In the genomic region with DNA sequence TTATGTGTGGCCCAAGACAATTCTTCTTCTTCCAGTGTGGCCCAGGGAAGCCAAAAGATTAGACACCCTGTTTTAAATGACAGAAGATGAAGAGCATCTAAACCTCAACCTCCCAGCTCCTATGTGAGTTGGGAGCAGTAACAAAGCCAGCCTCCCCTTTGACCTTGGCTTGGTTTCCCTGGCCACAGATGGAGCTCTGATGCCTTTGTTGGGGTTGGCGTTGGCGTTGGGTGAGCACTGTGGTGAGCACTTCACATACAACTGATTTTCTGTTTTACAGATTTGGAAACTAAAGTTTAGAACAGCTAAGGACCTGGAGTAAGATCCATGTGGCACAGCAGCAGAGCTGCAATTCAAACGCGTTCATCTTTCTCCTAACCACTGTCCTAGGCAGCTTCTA, we compare ENCODE assay signal across 17 cellular contexts. TPM values are rescaled to one million over a fixed set of nuclear protein-coding genes. Genes with fewer than 3 reads are reported as not detected.
DNase-seq lines count a peak whose midpoint lies in the region; TF ChIP-seq lines count a peak whose summit lies in the region.
"Had no signal": no experiment of that assay in that cellular context is flagged by ENCODE, and none has a peak within 500 bp of the region (broad histone marks: within the 10 kb centered on the region; RNA-seq: fewer than 3 reads in every experiment).

No MANE protein-coding gene starts in this region.

- H3K9me3 Mint-ChIP-seq in nephron: no peaks in the 10 kb centered on the region
- H3K9me3 Mint-ChIP-seq: CD14-positive monocyte had no signal

- no peak overlapping the region for H3K9ac ChIP-seq in Loucy (ENCODE audit: low read depth, low read length, poor library complexity, severe bottlenecking)

- peaks cover 43% of the 10 kb centered on the region for H3K4me1 ChIP-seq in Loucy (ENCODE audit: insufficient read depth, low read length, poor library complexity, severe bottlenecking)
- H3K4me1 ChIP-seq in thyroid gland: peaks cover 26 to 32% of the 10 kb centered on the region in 2 donors

- DNase-seq in coronary artery (ENCODE audit: low spot score) (no peak), thyroid gland (no peak), NCI-H2196 (lab: John Stamatoyannopoulos, UW; ENCODE audit: unreplicated experiment) (no peak), DMS 273 (lab: John Stamatoyannopoulos, UW; ENCODE audit: unreplicated experiment) (no peak)
- no peak for DNase-seq in activated CD4-positive, alpha-beta T cell treated with anti-CD3 and anti-CD28 coated beads, Interleukin-2, amount 50 U/mL, for 1 hour
- DNase-seq: EL, H7, KBM-7, NCI-H1417 treated with DMSO at 0.1 percent for 48 hours, NCI-H1930, NCI-H2171, NCI-H446 treated with DMSO at 0.1 percent for 48 hours, NCI-H748 treated with DMSO at 0.1 percent for 48 hours had no signal

- no peaks in the 10 kb centered on the region for H3F3A ChIP-seq in Loucy (ENCODE audit: low read depth)

- H3K27me3 ChIP-seq in Loucy (ENCODE audit: insufficient read depth, low read length, poor library complexity, severe bottlenecking) (no peaks in the 10 kb centered on the region), thyroid gland (no peaks in the 10 kb centered on the region)

- H3K36me3 ChIP-seq in Loucy (ENCODE audit: insufficient read depth, low read length) (no peaks in the 10 kb centered on the region), thyroid gland (no peaks in the 10 kb centered on the region)

- H3K27ac ChIP-seq in coronary artery: peak overlapping the region; percentile 34 to 49
- H3K27ac ChIP-seq in thyroid gland: peak overlapping the region in 2 of 3 donors; percentile 28 to 64
- H3K27ac ChIP-seq: RWPE1 had no signal

- WGBS in thyroid gland, 2 donors: 83 to 96% methylated on average over 4 of the region's 4 CpGs

- H3K27ac Mint-ChIP-seq in nephron: peak overlapping the region in 2 of 3 experiments; percentile 21 to 81
- H3K27ac Mint-ChIP-seq: CD14-positive monocyte had no signal

- H3K4me3 Mint-ChIP-seq in nephron: no peak overlapping the region
- H3K4me3 Mint-ChIP-seq: CD14-positive monocyte had no signal

- no peaks in the 10 kb centered on the region for H3K9me3 ChIP-seq in Loucy (ENCODE audit: insufficient read depth, low read depth, low read length)
- no peaks in the 10 kb centered on the region for H3K9me3 ChIP-seq in thyroid gland

- no peak for TF ChIP-seq POLR2A in thyroid gland (IDR thresholded peaks at IDR 0.05)

- no peak for TF ChIP-seq CTCF in Loucy (conservative IDR thresholded peaks at IDR 0.05; ENCODE audit: low read length)
- TF ChIP-seq CTCF in coronary artery (IDR thresholded peaks at IDR 0.05): no peak
- TF ChIP-seq CTCF in nephron (IDR thresholded peaks at IDR 0.05; ENCODE audit: unreplicated experiment in 3 of 3): no peak
- TF ChIP-seq CTCF in thyroid gland (IDR thresholded peaks at IDR 0.05): no peak

- no peak overlapping the region for H3K4me3 ChIP-seq in Loucy (ENCODE audit: low read length, poor library complexity, severe bottlenecking)
- H3K4me3 ChIP-seq in coronary artery: no peak overlapping the region
- H3K4me3 ChIP-seq in thyroid gland (replicated peaks in 1 of 3): no peak overlapping the region

- no peaks in the 10 kb centered on the region for H3K79me2 ChIP-seq in Loucy (ENCODE audit: insufficient read depth, low read length)

- peaks cover 4% of the 10 kb centered on the region for H3K36me3 Mint-ChIP-seq in nephron (ENCODE audit: low read depth)
- H3K36me3 Mint-ChIP-seq: CD14-positive monocyte had no signal

- intact Hi-C loops in thyroid gland (cut with DNase I): no loop called here

- H4K20me1 ChIP-seq in Loucy (ENCODE audit: insufficient read depth, low read length, poor library complexity, severe bottlenecking): no peaks in the 10 kb centered on the region

- no peaks in the 10 kb centered on the region for H3K27me3 Mint-ChIP-seq in nephron (ENCODE audit: low read depth)

- no peak overlapping the region for H2AFZ ChIP-seq in Loucy (ENCODE audit: low read length)

- no peaks in the 10 kb centered on the region for H3K9me2 ChIP-seq in Loucy (replicated peaks; ENCODE audit: low read depth, low read length)

- peak overlapping the region; percentile 43 for H3K4me2 ChIP-seq in Loucy (ENCODE audit: low read depth, low read length, poor library complexity, severe bottlenecking)

- H3K4me1 Mint-ChIP-seq in nephron: peaks cover 54% of the 10 kb centered on the region

RNA-seq across cellular contexts. Expression of gene DAAM2, which starts 22.1 kb away (rescaled TPM):
- total RNA-seq in thyroid gland: 10 to 100 TPM; 17.8 to 37.0 (median 23.8) TPM
